Comparison of ENCODE assay signal across 13 cellular contexts in genomic region chr10:6755891-6756460, GRCh38.
DNase-seq lines count a peak whose midpoint lies in the region; ATAC-seq and TF ChIP-seq lines count a peak whose summit lies in the region.
"Had no signal": no experiment of that assay in that cellular context is flagged by ENCODE, and none has a peak within 500 bp of the region (broad histone marks: within the 10 kb centered on the region; RNA-seq: fewer than 3 reads in every experiment).

No MANE protein-coding gene starts in this region.

- no peak for TF ChIP-seq CTCF in fibroblast of mammary gland (conservative IDR thresholded peaks at IDR 0.05; ENCODE audit: control insufficient read depth, insufficient read depth, low read depth, low read length)

- ATAC-seq in activated CD4-positive, CD25-positive, alpha-beta regulatory T cell treated with anti-CD3 and anti-CD28 coated beads, Interleukin-2, amount 50 U/mL, for 24 hours: peak; percentile 45 to 56
- ATAC-seq in GM21717 (IDR thresholded peaks at IDR 0.05; ENCODE audit: unreplicated experiment): no peak
- ATAC-seq: lower lobe of right lung had no signal

- H3K4me3 ChIP-seq in fibroblast of mammary gland (ENCODE audit: control insufficient read depth, low read depth, low read length): no peak overlapping the region
- H3K4me3 ChIP-seq: lower lobe of right lung, tibial artery had no signal

- DNase-seq in activated CD4-positive, CD25-positive, alpha-beta regulatory T cell treated with anti-CD3 and anti-CD28 coated beads, Interleukin-2, amount 50 U/mL, for 72 hours: no peak
- DNase-seq in HPDE6-E6E7 (ENCODE audit: extremely low spot score): peak; percentile 10
- peak; percentile 85 for DNase-seq in fibroblast of mammary gland (ENCODE audit: low read depth)
- no peak for DNase-seq in activated CD4-positive, alpha-beta T cell treated with anti-CD3 and anti-CD28 coated beads for 1 hour
- DNase-seq in UCSD-AML1 (lab: John Stamatoyannopoulos, UW; ENCODE audit: unreplicated experiment): no peak
- DNase-seq: activated T-cell treated with anti-CD3 and anti-CD28 coated beads, Interleukin-2, amount 50 U/mL, for 48 hours; lower lobe of right lung; NCI-H1694 treated with DMSO at 0.1 percent for 48 hours; SW 1271; tibial artery had no signal

- peak overlapping the region; percentile 80 for H3K27ac ChIP-seq in temporal lobe (ENCODE audit: low read depth, low read length)
- H3K27ac ChIP-seq: lower lobe of right lung, tibial artery had no signal

Comparison
In these comparisons a context has a peak if more than half of its experiments do, and no peak if none do; other contexts are left out.
1. DNase-seq: peak in HPDE6-E6E7 (single experiment) and fibroblast of mammary gland (single experiment); none in activated CD4-positive, CD25-positive, alpha-beta regulatory T cell treated with anti-CD3 and anti-CD28 coated beads, Interleukin-2, amount 50 U/mL, for 72 hours (single experiment), activated CD4-positive, alpha-beta T cell treated with anti-CD3 and anti-CD28 coated beads for 1 hour (single experiment) and UCSD-AML1 (single experiment).